ENCODE assay signal across 16 cellular contexts in genomic region chr4:24799544-24800272, GRCh38. TPM values are rescaled to one million over a fixed set of nuclear protein-coding genes. Genes with fewer than 3 reads are reported as not detected.
DNase-seq lines count a peak whose midpoint lies in the region; ATAC-seq and TF ChIP-seq lines count a peak whose summit lies in the region.
"Had no signal": no experiment of that assay in that cellular context is flagged by ENCODE, and none has a peak within 500 bp of the region (broad histone marks: within the 10 kb centered on the region; RNA-seq: fewer than 3 reads in every experiment).

No MANE protein-coding gene starts in this region.

- no peak overlapping the region for H3K27ac Mint-ChIP-seq in activated CD8-positive, alpha-beta T cell treated with anti-CD3 and anti-CD28 coated beads, Interleukin-2, amount 10 ng/mL, durations not matched to agents 7 days and 5 days
- H3K27ac Mint-ChIP-seq: activated B cell treated with CpG ODN at 0.5 μM for 24 hours had no signal

- H3K27me3 ChIP-seq in BLaER1 treated with 17β-estradiol and CSF1 and Interleukin-3, amounts not matched to agents 10 nM and 100 nM, result peaks cover 0 to 15% (median 0%) of the 10 kb centered on the region in 11 experiments; a peak in 2 of 22 replicates
- H3K27me3 ChIP-seq in right cardiac atrium (ENCODE audit: control insufficient read depth, insufficient read depth), result no peaks in the 10 kb centered on the region
- peaks cover 32% of the 10 kb centered on the region for H3K27me3 ChIP-seq in trophoblast cell (ENCODE audit: insufficient read depth, low read length)

- peak overlapping the region in 4 of 11 experiments; percentile 28 to 74 (median 52); a peak in 4 of 22 replicates for H3K27ac ChIP-seq in BLaER1 treated with 17β-estradiol and CSF1 and Interleukin-3, amounts not matched to agents 10 nM and 100 nM
- H3K27ac ChIP-seq in right cardiac atrium (ENCODE audit: low read length) (no peak overlapping the region), trophoblast cell (ENCODE audit: low read depth, low read length) (no peak overlapping the region)
- H3K27ac ChIP-seq: left lung, neutrophil had no signal

- TF ChIP-seq CTCF in astrocyte of the cerebellum (IDR thresholded peaks at IDR 0.05; ENCODE audit: low read depth, low read length, missing control alignments), result no peak
- no peak for TF ChIP-seq CTCF in GM13976 (IDR thresholded peaks at IDR 0.05; ENCODE audit: borderline replicate concordance, control extremely low read depth, extremely low read depth, insufficient read depth, missing control alignments)

- no peaks in the 10 kb centered on the region for H3K36me3 ChIP-seq in BLaER1 treated with 17β-estradiol and CSF1 and Interleukin-3, amounts not matched to agents 10 nM and 100 nM
- H3K36me3 ChIP-seq in trophoblast cell (ENCODE audit: control insufficient read depth in 1 of 2, insufficient read depth in 2 of 2, low read length in 2 of 2), result no peaks in the 10 kb centered on the region
- H3K36me3 ChIP-seq: left lung, neutrophil, upper lobe of right lung had no signal

- H3K36me3 Mint-ChIP-seq in activated CD8-positive, alpha-beta T cell treated with anti-CD3 and anti-CD28 coated beads, Interleukin-2, amount 10 ng/mL, durations not matched to agents 7 days and 5 days (ENCODE audit: low read depth), result no peaks in the 10 kb centered on the region

- H3K14ac ChIP-seq in trophoblast cell (ENCODE audit: low read length), result no peak overlapping the region

- H2BK120ac ChIP-seq in trophoblast cell (ENCODE audit: insufficient read depth, low read length, poor library complexity), result no peak overlapping the region

- H4K91ac ChIP-seq in trophoblast cell (ENCODE audit: low read depth, low read length), result no peak overlapping the region

- no peak overlapping the region for H3K4me3 Mint-ChIP-seq in activated CD8-positive, alpha-beta T cell treated with anti-CD3 and anti-CD28 coated beads, Interleukin-2, amount 10 ng/mL, durations not matched to agents 7 days and 5 days
- H3K4me3 Mint-ChIP-seq: activated B cell treated with CpG ODN at 0.5 μM for 24 hours had no signal

- POLR2A ChIA-PET in activated CD8-positive, alpha-beta T cell treated with anti-CD3 and anti-CD28 coated beads, Interleukin-2, amount 10 ng/mL, durations not matched to agents 7 days and 5 days (lab: Charles Lee), result no interaction called here

- in situ Hi-C loops in astrocyte of the cerebellum (cut with HindIII; ENCODE audit: low sequenced_read_pairs), result no loop called here
- in situ Hi-C loops in GM13976 (cut with MboI; ENCODE audit: low sequenced_read_pairs, unreplicated experiment), result no loop called here

- no peak overlapping the region for H4K12ac ChIP-seq in trophoblast cell (ENCODE audit: low read depth, low read length)

- peaks cover 0 to 14% (median 11%) of the 10 kb centered on the region in 11 experiments; a peak in 17 of 22 replicates for H3K9me3 ChIP-seq in BLaER1 treated with 17β-estradiol and CSF1 and Interleukin-3, amounts not matched to agents 10 nM and 100 nM (replicated peaks in 1 of 11)
- H3K9me3 ChIP-seq in right cardiac atrium (ENCODE audit: control insufficient read depth, low read length) (no peaks in the 10 kb centered on the region), trophoblast cell (ENCODE audit: insufficient read depth, low read depth, low read length) (peaks cover 9% of the 10 kb centered on the region)
- H3K9me3 ChIP-seq: left lung, neutrophil, upper lobe of right lung had no signal

- no peak overlapping the region for H3K4me3 ChIP-seq in BLaER1 treated with 17β-estradiol and CSF1 and Interleukin-3, amounts not matched to agents 10 nM and 100 nM
- peak overlapping the region; percentile 19 for H3K4me3 ChIP-seq in astrocyte of the cerebellum (ENCODE audit: low read depth, low read length)
- H3K4me3 ChIP-seq in right cardiac atrium (ENCODE audit: low read length), result no peak overlapping the region
- peak overlapping the region; percentile 40 for H3K4me3 ChIP-seq in trophoblast cell (ENCODE audit: low read depth, low read length)
- H3K4me3 ChIP-seq: left lung, upper lobe of right lung had no signal

- ATAC-seq in right cardiac atrium (no peak), GM21723 (IDR thresholded peaks at IDR 0.05; ENCODE audit: unreplicated experiment) (no peak)
- no peak for ATAC-seq in activated CD8-positive, alpha-beta T cell treated with anti-CD3 and anti-CD28 coated beads, Interleukin-2, amount 10 ng/mL, durations not matched to agents 7 days and 5 days
- ATAC-seq: left lung, upper lobe of right lung had no signal

- H3K4me1 Mint-ChIP-seq in activated CD8-positive, alpha-beta T cell treated with anti-CD3 and anti-CD28 coated beads, Interleukin-2, amount 10 ng/mL, durations not matched to agents 7 days and 5 days (ENCODE audit: low read depth), result no peaks in the 10 kb centered on the region
- H3K4me1 Mint-ChIP-seq: activated B cell treated with CpG ODN at 0.5 μM for 24 hours had no signal

- no peaks in the 10 kb centered on the region for H3K79me1 ChIP-seq in trophoblast cell (ENCODE audit: low read length)

- peaks cover 34% of the 10 kb centered on the region for H3K27me3 Mint-ChIP-seq in activated CD8-positive, alpha-beta T cell treated with anti-CD3 and anti-CD28 coated beads, Interleukin-2, amount 10 ng/mL, durations not matched to agents 7 days and 5 days (ENCODE audit: low read depth)

- H3K18ac ChIP-seq in trophoblast cell (ENCODE audit: low read length), result no peak overlapping the region

- CTCF ChIA-PET in activated CD8-positive, alpha-beta T cell treated with anti-CD3 and anti-CD28 coated beads, Interleukin-2, amount 10 ng/mL, durations not matched to agents 7 days and 5 days (lab: Charles Lee), result no interaction called here

- H2AK5ac ChIP-seq in trophoblast cell (ENCODE audit: low read length), result no peak overlapping the region

- H3K4ac ChIP-seq in trophoblast cell (ENCODE audit: low read depth, low read length), result no peak overlapping the region

- no peaks in the 10 kb centered on the region for H3K79me2 ChIP-seq in trophoblast cell (ENCODE audit: control insufficient read depth, insufficient read depth, low read length, poor library complexity)

- intact Hi-C loops in right cardiac atrium (cut with DNase I), result loop anchor here in 1 of 4 donors (10.0 kb wide), 1 partner anchor 65 kb away; no protein-coding TSS in a partner anchor

- H3K9ac ChIP-seq in BLaER1 treated with 17β-estradiol and CSF1 and Interleukin-3, amounts not matched to agents 10 nM and 100 nM, result peak overlapping the region in 1 of 11 experiments; percentile 62; a peak in 2 of 22 replicates
- no peak overlapping the region for H3K9ac ChIP-seq in trophoblast cell (ENCODE audit: low read length)

- peak overlapping the region; percentile 18 for H2AFZ ChIP-seq in trophoblast cell (ENCODE audit: insufficient read depth, low read length, poor library complexity)

- H3K4me1 ChIP-seq in BLaER1 treated with 17β-estradiol and CSF1 and Interleukin-3, amounts not matched to agents 10 nM and 100 nM, result peaks cover 3 to 54% (median 34%) of the 10 kb centered on the region in 10 experiments; a peak in 19 of 20 replicates
- H3K4me1 ChIP-seq in right cardiac atrium (ENCODE audit: control insufficient read depth, insufficient read depth, low read length), result peaks cover 2% of the 10 kb centered on the region
- peaks cover 9 to 19% of the 10 kb centered on the region in 2 experiments for H3K4me1 ChIP-seq in trophoblast cell (ENCODE audit: control insufficient read depth in 1 of 2, insufficient read depth in 2 of 2, low read length in 2 of 2)

- H3K9me3 Mint-ChIP-seq in activated CD8-positive, alpha-beta T cell treated with anti-CD3 and anti-CD28 coated beads, Interleukin-2, amount 10 ng/mL, durations not matched to agents 7 days and 5 days (ENCODE audit: insufficient read depth), result no peaks in the 10 kb centered on the region
- H3K9me3 Mint-ChIP-seq: activated B cell treated with CpG ODN at 0.5 μM for 24 hours had no signal

- H2BK5ac ChIP-seq in trophoblast cell (ENCODE audit: low read depth, low read length, poor library complexity), result no peak overlapping the region

- no peaks in the 10 kb centered on the region for H4K20me1 ChIP-seq in BLaER1 treated with 17β-estradiol and CSF1 and Interleukin-3, amounts not matched to agents 10 nM and 100 nM

- peak overlapping the region; percentile 41 to 74 (median 63); a peak in 18 of 22 replicates for H3K4me2 ChIP-seq in BLaER1 treated with 17β-estradiol and CSF1 and Interleukin-3, amounts not matched to agents 10 nM and 100 nM
- peak overlapping the region; percentile 71 for H3K4me2 ChIP-seq in trophoblast cell (ENCODE audit: low read length)

- 28% methylated on average over 102 of the region's 102 CpGs for WGBS in right cardiac atrium
- no CpG with 5 or more reads among the region's 102 CpGs for WGBS in trophoblast cell (ENCODE audit: extremely low coverage, insufficient coverage, insufficient read length)

- H2BK12ac ChIP-seq in trophoblast cell (ENCODE audit: low read length), result no peak overlapping the region

- DNase-seq in astrocyte of the cerebellum (ENCODE audit: low read depth), result no peak
- peak; percentile 16 to 70 (median 54) for DNase-seq in right cardiac atrium
- DNase-seq in trophoblast cell, result no peak
- DNase-seq in GM13976 (ENCODE audit: low spot score), result no peak
- no peak for DNase-seq in activated CD4-positive, alpha-beta T cell treated with anti-CD3 and anti-CD28 coated beads for 1 hour
- no peak for DNase-seq in activated CD8-positive, alpha-beta T cell treated with anti-CD3 and anti-CD28 coated beads, Interleukin-2, amount 10 ng/mL, durations not matched to agents 7 days and 5 days
- DNase-seq: activated B cell treated with CpG ODN at 0.5 μM for 24 hours; NCI-H1105; NCI-H345; stimulated activated CD4-positive, alpha-beta T cell treated with anti-CD3 and anti-CD28 coated beads, Interleukin-15, amount 100 ng/mL, for 24 hours; SW 1271; upper lobe of right lung had no signal

- H3K23ac ChIP-seq in trophoblast cell (ENCODE audit: low read length), result no peak overlapping the region

- no peak overlapping the region for H4K8ac ChIP-seq in trophoblast cell (ENCODE audit: low read depth, low read length)

RNA-seq across cellular contexts. Expression of gene SOD3, which starts 4.3 kb away (rescaled TPM):
- 100 to 1,000 TPM in 1 of 4 donors, 10 to 100 TPM in 3; 61.2 to 129 (median 80.9) TPM for total RNA-seq in right cardiac atrium
- polyA plus RNA-seq in right cardiac atrium, result 59.2 TPM
- polyA plus RNA-seq in trophoblast cell (2013), result 10.5 and 11.1 TPM in 2 replicates
- total RNA-seq in activated CD8-positive, alpha-beta T cell treated with anti-CD3 and anti-CD28 coated beads, Interleukin-2, amount 10 ng/mL, durations not matched to agents 7 days and 5 days, result not detected
- total RNA-seq: activated B cell treated with CpG ODN at 0.5 μM for 24 hours had no signal

Comparison
In these comparisons a context has a peak if more than half of its experiments do, and no peak if none do; other contexts are left out.
1. H3K4me3 ChIP-seq: peak in astrocyte of the cerebellum (single experiment) and trophoblast cell (single experiment); none in BLaER1 treated with 17β-estradiol and CSF1 and Interleukin-3, amounts not matched to agents 10 nM and 100 nM (0 of 10) and right cardiac atrium (single experiment).
2. DNase-seq: peak in right cardiac atrium (3 of 3); none in astrocyte of the cerebellum (single experiment), trophoblast cell (0 of 2), GM13976 (single experiment), activated CD4-positive, alpha-beta T cell treated with anti-CD3 and anti-CD28 coated beads for 1 hour (single experiment) and activated CD8-positive, alpha-beta T cell treated with anti-CD3 and anti-CD28 coated beads, Interleukin-2, amount 10 ng/mL, durations not matched to agents 7 days and 5 days (single experiment).
3. RNA of gene SOD3, which starts 4.3 kb away (total RNA-seq): 61.2 to 129 TPM in right cardiac atrium; not detected in activated CD8-positive, alpha-beta T cell treated with anti-CD3 and anti-CD28 coated beads, Interleukin-2, amount 10 ng/mL, durations not matched to agents 7 days and 5 days; every median in the first group is over 10 times any median in the second.